Comparison of ENCODE assay signal across 9 cellular contexts in genomic region chr11:63592975-63593395, GRCh38. TPM values are rescaled to one million over a fixed set of nuclear protein-coding genes. Genes with fewer than 3 reads are reported as not detected.
DNase-seq lines count a peak whose midpoint lies in the region; ATAC-seq lines count a peak whose summit lies in the region.
"Had no signal": no experiment of that assay in that cellular context is flagged by ENCODE, and none has a peak within 500 bp of the region (broad histone marks: within the 10 kb centered on the region; RNA-seq: fewer than 3 reads in every experiment).

No MANE protein-coding gene starts in this region.

- no peaks in the 10 kb centered on the region for H3K27me3 Mint-ChIP-seq in T-cell

- DNase-seq in DMS53 treated with DMSO at 0.1 percent for 48 hours (lab: John Stamatoyannopoulos, UW; ENCODE audit: unreplicated experiment) (peak; percentile 10), HT-29 (ENCODE audit: low spot score) (peak; percentile 80), amniotic epithelial cell (ENCODE audit: low read depth) (peak; percentile 27), left colon (peak in 1 of 2 donors; percentile 30), H4 (ENCODE audit: low spot score) (no peak), T-cell (no peak), GOT3 (lab: John Stamatoyannopoulos, UW) (no peak)
- no peak for DNase-seq in stimulated activated CD4-positive, alpha-beta T cell treated with anti-CD3 and anti-CD28 coated beads, Interleukin-4, amount 100 ng/mL, for 24 hours
- DNase-seq: left cardiac atrium had no signal

- H3K4me1 Mint-ChIP-seq in T-cell: peaks cover 0 to 8% (median 0%) of the 10 kb centered on the region in 3 donors

- H3K9me3 Mint-ChIP-seq in T-cell: no peaks in the 10 kb centered on the region

- ATAC-seq in left colon: peak; percentile 72
- no peak for ATAC-seq in T-cell (replicated peaks in 1 of 4)

- CTCF ChIA-PET in T-cell (lab: Charles Lee): interaction anchor here in 1 of 2 donors (0.5 kb wide), 1 partner anchor 69 kb away, joined by 7 read pairs; no protein-coding TSS in a partner anchor

- H3K4me3 Mint-ChIP-seq in T-cell: no peak overlapping the region

- POLR2A ChIA-PET in T-cell (lab: Charles Lee): no interaction called here

- H3K27ac Mint-ChIP-seq in T-cell: no peak overlapping the region

- peaks cover 23% of the 10 kb centered on the region for H3K36me3 Mint-ChIP-seq in T-cell

- intact Hi-C loops in left colon (cut with DNase I, micrococcal nuclease): no loop called here

RNA-seq across cellular contexts. Expression of gene PLAAT3, which starts 21.2 kb away (rescaled TPM):
- 324 and 325 TPM in 2 replicates for total RNA-seq in HT-29 (2014; rRNA removed; shearing (Covaris generic))
- total RNA-seq in left colon (1 to 10 TPM; 5.9 to 6.6 TPM), T-cell (1 to 10 TPM; 3.7 to 10.0 (median 6.0) TPM)
- total RNA-seq in H4 (2014; rRNA removed; shearing (Covaris generic)): 4.7 and 9.0 TPM in 2 replicates

RNA-seq across cellular contexts. Expression of gene PLAAT2, which starts 29.8 kb away (rescaled TPM):
- 0.57 and 4.2 TPM in 2 replicates for total RNA-seq in HT-29 (2014; rRNA removed; shearing (Covaris generic))
- total RNA-seq in left colon: 10 to 100 TPM in 1 of 2 donors, 1 to 10 TPM in 1; 3.8 to 53.6 TPM
- not detected in 2 replicates for total RNA-seq in H4 (2014; rRNA removed; shearing (Covaris generic))
- under 1 TPM in 2 of 5 donors, not detected in 3; 0.51 to 0.53 TPM for total RNA-seq in T-cell

RNA-seq across cellular contexts. Expression of gene PLAAT4, which starts 56.4 kb away (rescaled TPM):
- total RNA-seq in HT-29 (2014; rRNA removed; shearing (Covaris generic)): 61.8 and 73.6 TPM in 2 replicates
- 10 to 100 TPM; 43.9 to 51.4 TPM for total RNA-seq in left colon
- 49.3 and 72.0 TPM in 2 replicates for total RNA-seq in H4 (2014; rRNA removed; shearing (Covaris generic))
- total RNA-seq in T-cell: 100 to 1,000 TPM in 4 of 5 donors, 10 to 100 TPM in 1; 90.2 to 144 (median 126) TPM

Comparison
In these comparisons a context has a peak if more than half of its experiments do, and no peak if none do; other contexts are left out.
1. DNase-seq: peak in DMS53 treated with DMSO at 0.1 percent for 48 hours (single experiment), HT-29 (single experiment) and amniotic epithelial cell (single experiment); none in stimulated activated CD4-positive, alpha-beta T cell treated with anti-CD3 and anti-CD28 coated beads, Interleukin-4, amount 100 ng/mL, for 24 hours (single experiment), H4 (single experiment), T-cell (0 of 34) and GOT3 (single experiment).
2. RNA of gene PLAAT3, which starts 21.2 kb away (total RNA-seq): 324 to 325 TPM in HT-29; 5.9 to 6.6 TPM in left colon, 3.7 to 10.0 TPM in T-cell and 4.7 to 9.0 TPM in H4; every median in the first group is over 10 times any median in the second.